26 cellular contexts compared by ENCODE assay signal in genomic region chr1:7558481-7558880, GRCh38.
"Had no signal": no experiment of that assay in that cellular context is flagged by ENCODE, and none has a peak within 500 bp of the region (broad histone marks: within the 10 kb centered on the region; RNA-seq: fewer than 3 reads in every experiment).

No MANE protein-coding gene starts in this region.

- H3K36me3 ChIP-seq: SJSA1 had no signal

- H3K4me1 ChIP-seq: SJSA1 had no signal

- H3K4me2 ChIP-seq: KMS-11 had no signal

- FAIRE-seq: astrocyte had no signal

- H3K27ac ChIP-seq: KMS-11, SJSA1, VCaP had no signal

- DNase-seq: activated CD4-positive, alpha-beta memory T cell treated with anti-CD3 and anti-CD28 coated beads, Interleukin-2, amount 10 ng/mL, durations not matched to agents 7 days and 5 days; activated CD4-positive, alpha-beta T cell treated with anti-CD3 and anti-CD28 coated beads for 36 hours; activated CD4-positive, alpha-beta T cell treated with anti-CD3 and anti-CD28 coated beads, Interleukin-2, amount 50 U/mL, for 1 hour; activated gamma-delta T cell; activated naive CD4-positive, alpha-beta T cell treated with anti-CD3 and anti-CD28 coated beads for 36 hours; activated T-cell treated with anti-CD3 and anti-CD28 coated beads for 4 hours; activated T-cell treated with anti-CD3 and anti-CD28 coated beads, Interleukin-2, amount 50 U/mL, for 48 hours; NCI-H1092; NCI-H1417 treated with DMSO at 0.1 percent for 48 hours; NCI-H1694; NCI-H2029; NCI-H2107; NCI-H226; NCI-H526; NCI-H774; NK-92 treated with Interleukin-12 subunit alpha and Interleukin-12 subunit beta, amount 100 ng/mL, for 24 hours; OCI-M1; RPMI8226; SHP77; T-helper 1 cell had no signal

- ATAC-seq: activated CD4-positive, alpha-beta T cell treated with anti-CD3 and anti-CD28 coated beads for 36 hours; activated T-helper 17 cell treated with anti-CD3 and anti-CD28 coated beads, Interleukin-2, amount 50 U/mL, for 72 hours; Panc1 had no signal

- H3K9ac ChIP-seq: KMS-11 had no signal

- H3K4me3 ChIP-seq: SJSA1 had no signal
